Comparison of ENCODE assay signal across 1 cellular context in genomic region chr22:16845881-16846280, GRCh38.
TF ChIP-seq lines count a peak whose summit lies in the region.

No MANE protein-coding gene starts in this region.

TF ChIP-seq in K562, 482 proteins besides CTCF, POLR2A, EP300 and RAD21:
- TF ChIP-seq FOXP1 (CRISPR knock-in tag; IDR thresholded peaks at IDR 0.05) (no peak), ARHGAP35 (IDR thresholded peaks at IDR 0.05; ENCODE audit: partially characterized antibody) (no peak), DDX20 (tag; IDR thresholded peaks at IDR 0.05; ENCODE audit: low read depth) (no peak), MED1 (CRISPR knock-in tag; IDR thresholded peaks at IDR 0.05; ENCODE audit: borderline replicate concordance) (no peak), TAF15 (IDR thresholded peaks at IDR 0.05; ENCODE audit: low read depth, low read length) (no peak), NELFE (IDR thresholded peaks at IDR 0.05; ENCODE audit: insufficient read depth, insufficient read length) (no peak), TEAD4 (IDR thresholded peaks at IDR 0.05; ENCODE audit: low read length) (no peak), TEAD4 (CRISPR knock-in tag; IDR thresholded peaks at IDR 0.05; ENCODE audit: borderline replicate concordance) (no peak), ZNF12 (CRISPR knock-in tag; IDR thresholded peaks at IDR 0.05) (no peak), ZNF311 (CRISPR knock-in tag; IDR thresholded peaks at IDR 0.05) (no peak), CREB1 (IDR thresholded peaks at IDR 0.05) (no peak), CREB1 (CRISPR knock-in tag; IDR thresholded peaks at IDR 0.05) (no peak), HIVEP1 (CRISPR knock-in tag; IDR thresholded peaks at IDR 0.05) (no peak), GMEB1 (CRISPR knock-in tag; IDR thresholded peaks at IDR 0.05) (no peak), ZNF23 (CRISPR knock-in tag; IDR thresholded peaks at IDR 0.05) (no peak), ZBTB43 (CRISPR knock-in tag; IDR thresholded peaks at IDR 0.05) (no peak), ETS2 (tag; IDR thresholded peaks at IDR 0.05; ENCODE audit: borderline replicate concordance, poor library complexity, severe bottlenecking) (no peak), NR2C2 (CRISPR knock-in tag; IDR thresholded peaks at IDR 0.05) (no peak), NR2C2 (tag; IDR thresholded peaks at IDR 0.05) (no peak), C11orf30 (IDR thresholded peaks at IDR 0.05; ENCODE audit: low read depth) (no peak), RBM34 (IDR thresholded peaks at IDR 0.05; ENCODE audit: borderline replicate concordance, insufficient read depth, low read length) (no peak)
